1 cellular context compared by ENCODE assay signal in genomic region chr2:219205981-219206441, GRCh38.
TF ChIP-seq lines count a peak whose summit lies in the region.

No MANE protein-coding gene starts in this region.

TF ChIP-seq in HepG2, 621 proteins besides CTCF, POLR2A, EP300 and RAD21 (continued from another document):
- 0 out of 2 replicates have a peak, but pooled peaks have one; percentile 9 for TF ChIP-seq AHDC1 (CRISPR knock-in tag; IDR thresholded peaks at IDR 0.05; ENCODE audit: borderline replicate concordance)
- TF ChIP-seq ZNF775 (CRISPR knock-in tag; IDR thresholded peaks at IDR 0.05; ENCODE audit: borderline replicate concordance) = 0 out of 2 replicates have a peak, but pooled peaks have one; percentile 70
- peak; percentile 89; the same call in 1 of the 2 replicates for TF ChIP-seq ZNF782 (CRISPR knock-in tag; IDR thresholded peaks at IDR 0.05; ENCODE audit: borderline replicate concordance)
- no peak for TF ChIP-seq ZNF816 (CRISPR knock-in tag; IDR thresholded peaks at IDR 0.05; ENCODE audit: borderline replicate concordance)
- TF ChIP-seq ATF5 (CRISPR knock-in tag; IDR thresholded peaks at IDR 0.05; ENCODE audit: low read depth) = 0 out of 2 replicates have a peak, but pooled peaks have one; percentile 33
- 0 out of 2 replicates have a peak, but pooled peaks have one; percentile 78 for TF ChIP-seq DMTF1 (CRISPR knock-in tag; IDR thresholded peaks at IDR 0.05)
- 0 out of 2 replicates have a peak, but pooled peaks have one; percentile 12 for TF ChIP-seq NFATC3 (CRISPR knock-in tag; IDR thresholded peaks at IDR 0.05)
- TF ChIP-seq ATAD3A (CRISPR knock-in tag; IDR thresholded peaks at IDR 0.05) = 0 out of 2 replicates have a peak, but pooled peaks have one; percentile 67
- TF ChIP-seq TRIM24 (CRISPR knock-in tag; IDR thresholded peaks at IDR 0.05) = no peak
- TF ChIP-seq MTA1 (CRISPR knock-in tag; IDR thresholded peaks at IDR 0.05; ENCODE audit: borderline replicate concordance) = no peak
- TF ChIP-seq GTF3A (CRISPR knock-in tag; conservative IDR thresholded peaks at IDR 0.05) = 0 out of 2 replicates have a peak, but pooled peaks have one; percentile 55
- 0 out of 2 replicates have a peak, but pooled peaks have one; percentile 9 for TF ChIP-seq ZNF337 (CRISPR knock-in tag; IDR thresholded peaks at IDR 0.05; ENCODE audit: borderline replicate concordance, low read depth)
- peak; percentile 70; the same call in 1 of the 2 replicates for TF ChIP-seq ZNF543 (CRISPR knock-in tag; IDR thresholded peaks at IDR 0.05)
- no peak for TF ChIP-seq ZNF253 (CRISPR knock-in tag; IDR thresholded peaks at IDR 0.05; ENCODE audit: borderline replicate concordance)
- TF ChIP-seq ZNF101 (CRISPR knock-in tag; IDR thresholded peaks at IDR 0.05; ENCODE audit: borderline replicate concordance, low read depth) = 0 out of 2 replicates have a peak, but pooled peaks have one; percentile 78
- TF ChIP-seq PBX3 (CRISPR knock-in tag; IDR thresholded peaks at IDR 0.05; ENCODE audit: borderline replicate concordance) = no peak
- 0 out of 2 replicates have a peak, but pooled peaks have one; percentile 40 for TF ChIP-seq ELF4 (CRISPR knock-in tag; IDR thresholded peaks at IDR 0.05; ENCODE audit: borderline replicate concordance)
- TF ChIP-seq MIER3 (CRISPR knock-in tag; IDR thresholded peaks at IDR 0.05; ENCODE audit: borderline replicate concordance) = no peak
- TF ChIP-seq ZNF136 (CRISPR knock-in tag; IDR thresholded peaks at IDR 0.05; ENCODE audit: low read depth) = 0 out of 2 replicates have a peak, but pooled peaks have one; percentile 3
- no peak for TF ChIP-seq YEATS2 (CRISPR knock-in tag; IDR thresholded peaks at IDR 0.05; ENCODE audit: borderline replicate concordance)
- no peak for TF ChIP-seq PREB (CRISPR knock-in tag; IDR thresholded peaks at IDR 0.05)
- TF ChIP-seq ZSCAN29 (CRISPR knock-in tag; conservative IDR thresholded peaks at IDR 0.05) = 0 out of 2 replicates have a peak, but pooled peaks have one; percentile 74
